16 cellular contexts compared by ENCODE assay signal in genomic region chr19:35088514-35088913, GRCh38. TPM values are rescaled to one million over a fixed set of nuclear protein-coding genes. Genes with fewer than 3 reads are reported as not detected.
DNase-seq lines count a peak whose midpoint lies in the region; ATAC-seq, FAIRE-seq and TF ChIP-seq lines count a peak whose summit lies in the region.
"Had no signal": no experiment of that assay in that cellular context is flagged by ENCODE, and none has a peak within 500 bp of the region (broad histone marks: within the 10 kb centered on the region; RNA-seq: fewer than 3 reads in every experiment).

No MANE protein-coding gene starts in this region.

- no peak overlapping the region for H2AFZ ChIP-seq in K562 (ENCODE audit: low read depth, low read length)

- peaks cover 0 to 4% of the 10 kb centered on the region in 2 experiments; a peak in 1 of 5 replicates for H3K27me3 ChIP-seq in K562 (ENCODE audit: control insufficient read depth in 2 of 2, insufficient read depth in 2 of 2, low read length in 2 of 2)
- peaks cover 10% of the 10 kb centered on the region for H3K27me3 ChIP-seq in kidney epithelial cell (ENCODE audit: control insufficient read depth, insufficient read depth, low read length)

- H3K4me1 ChIP-seq in K562 (replicated peaks in 1 of 2; ENCODE audit: control insufficient read depth in 2 of 2, insufficient read depth in 2 of 2, low read length in 2 of 2): peaks cover 9 to 35% of the 10 kb centered on the region in 2 experiments; a peak in 4 of 5 replicates

- no peak for TF ChIP-seq RAD21 in K562 (CRISPR knock-in tag; conservative IDR thresholded peaks at IDR 0.05 in 1 of 2, IDR thresholded peaks at IDR 0.05 in 1 of 2)

- no peak for TF ChIP-seq CTCF in AG09309 (IDR thresholded peaks at IDR 0.05; ENCODE audit: control insufficient read depth, insufficient read depth, low read depth, low read length, missing control alignments)
- TF ChIP-seq CTCF in K562 (IDR thresholded peaks at IDR 0.05 in 2 of 3, conservative IDR thresholded peaks at IDR 0.05 in 1 of 3; ENCODE audit: insufficient read depth in 2 of 3, low read depth in 1 of 3, low read length in 3 of 3): no peak
- no peak for TF ChIP-seq CTCF in kidney epithelial cell (IDR thresholded peaks at IDR 0.05; ENCODE audit: insufficient read depth, low read length, poor library complexity, severe bottlenecking)
- no peak for TF ChIP-seq CTCF in GM20000 (IDR thresholded peaks at IDR 0.05; ENCODE audit: extremely low read depth, missing control alignments)

- in situ Hi-C loops in K562 (cut with MboI): no loop called here

- no peak overlapping the region for H3K27ac ChIP-seq in K562 (ENCODE audit: extremely low read depth, low read depth, low read length)
- H3K27ac ChIP-seq: skin epidermis had no signal

- peak overlapping the region in 1 of 2 experiments; percentile 73; a peak in 2 of 4 replicates for H3K9ac ChIP-seq in K562 (ENCODE audit: insufficient read depth in 1 of 2, low read depth in 2 of 2, low read length in 2 of 2)

- CTCF ChIA-PET in K562 (lab: Yijun Ruan, JAX; ENCODE audit: low intra/inter-chr PET ratio): interaction anchor here (1.0 kb wide), 1 partner anchor 22 kb away, joined by 3 read pairs; no protein-coding TSS in a partner anchor

- no peaks in the 10 kb centered on the region for H3K9me3 ChIP-seq in K562 (replicated peaks; ENCODE audit: control insufficient read depth, insufficient read depth, low read depth, low read length)

- 34% methylated on average over 4 of the region's 4 CpGs for WGBS in K562 (ENCODE audit: insufficient coverage, low coverage, missing lambda C conversion rate)

- H3K4me3 ChIP-seq in AG09309 (ENCODE audit: control insufficient read depth, low read depth, low read length) (no peak overlapping the region), K562 (no peak overlapping the region), kidney epithelial cell (ENCODE audit: low read depth, low read length) (no peak overlapping the region)
- H3K4me3 ChIP-seq: skin epidermis had no signal

- peaks cover 1% of the 10 kb centered on the region for H3K27me3 Mint-ChIP-seq in IgD-negative memory B cell
- H3K27me3 Mint-ChIP-seq: memory B cell had no signal

- H3K36me3 ChIP-seq in K562 (ENCODE audit: control insufficient read depth, insufficient read depth, low read length): no peaks in the 10 kb centered on the region
- no peaks in the 10 kb centered on the region for H3K36me3 ChIP-seq in kidney epithelial cell (ENCODE audit: control insufficient read depth, insufficient read depth, low read length)

- H3K79me2 ChIP-seq in K562 (ENCODE audit: control insufficient read depth, insufficient read depth, low read length): no peaks in the 10 kb centered on the region

- FAIRE-seq in K562 (lab: Jason Lieb, UNC) (no peak), frontal cortex (lab: Jason Lieb, UNC) (no peak)
- FAIRE-seq: TTC549 had no signal

- POLR2A ChIA-PET in K562 (lab: Yijun Ruan, JAX): no interaction called here

- H3K27ac Mint-ChIP-seq in IgD-negative memory B cell: peak overlapping the region in 2 of 3 donors; percentile 18 to 73
- H3K27ac Mint-ChIP-seq: memory B cell; stimulated activated effector memory CD8-positive, alpha-beta T cell treated with anti-CD3 and anti-CD28 coated beads, Interleukin-12 subunit alpha, Interleukin-12 subunit beta, amount 100 ng/mL, for 72 hours had no signal

- TF ChIP-seq POLR2A in K562 (conservative IDR thresholded peaks at IDR 0.05): no peak

- H3K9me1 ChIP-seq in K562 (ENCODE audit: control insufficient read depth, insufficient read depth, low read length): no peaks in the 10 kb centered on the region

- ATAC-seq in K562: no peak
- no peak for ATAC-seq in GM21515 (IDR thresholded peaks at IDR 0.05; ENCODE audit: unreplicated experiment)
- ATAC-seq: stimulated activated effector memory CD8-positive, alpha-beta T cell treated with anti-CD3 and anti-CD28 coated beads, Interleukin-12 subunit alpha, Interleukin-12 subunit beta, amount 100 ng/mL, for 72 hours had no signal

- intact Hi-C loops in K562 (cut with micrococcal nuclease): no loop called here

- peaks cover 1% of the 10 kb centered on the region for H3K36me3 Mint-ChIP-seq in IgD-negative memory B cell
- H3K36me3 Mint-ChIP-seq: CD4-positive, alpha-beta memory T cell; memory B cell; stimulated activated effector memory CD8-positive, alpha-beta T cell treated with anti-CD3 and anti-CD28 coated beads, Interleukin-12 subunit alpha, Interleukin-12 subunit beta, amount 100 ng/mL, for 72 hours had no signal

- TF ChIP-seq EP300 in K562 (IDR thresholded peaks at IDR 0.05; ENCODE audit: low read length): no peak

- BruUV-seq in K562 (replicated peaks; lab: Mats Ljungman, UMichigan): no TSS peak

- no peak overlapping the region for H3K4me2 ChIP-seq in K562 (ENCODE audit: insufficient read depth, low read length)

- H3K9me3 Mint-ChIP-seq in IgD-negative memory B cell: no peaks in the 10 kb centered on the region
- H3K9me3 Mint-ChIP-seq: CD4-positive, alpha-beta memory T cell; memory B cell; stimulated activated effector memory CD8-positive, alpha-beta T cell treated with anti-CD3 and anti-CD28 coated beads, Interleukin-12 subunit alpha, Interleukin-12 subunit beta, amount 100 ng/mL, for 72 hours had no signal

- peak overlapping the region in 1 of 4 donors; percentile 52 for H3K4me3 Mint-ChIP-seq in IgD-negative memory B cell
- H3K4me3 Mint-ChIP-seq: CD4-positive, alpha-beta memory T cell; memory B cell; stimulated activated effector memory CD8-positive, alpha-beta T cell treated with anti-CD3 and anti-CD28 coated beads, Interleukin-12 subunit alpha, Interleukin-12 subunit beta, amount 100 ng/mL, for 72 hours had no signal

- H4K20me1 ChIP-seq in K562 (replicated peaks; ENCODE audit: control insufficient read depth, insufficient read depth, low read length): no peaks in the 10 kb centered on the region

- peaks cover 32 to 42% (median 34%) of the 10 kb centered on the region in 3 donors for H3K4me1 Mint-ChIP-seq in IgD-negative memory B cell

- DNase-seq in AG09309 (ENCODE audit: low read depth): peak; percentile 66
- no peak for DNase-seq in K562 (ENCODE audit: extremely low read depth in 1 of 4, low spot score in 3 of 4)
- peak; percentile 56 for DNase-seq in kidney epithelial cell (ENCODE audit: low read depth)
- DNase-seq in activated naive CD4-positive, alpha-beta T cell treated with Interleukin-2 at 50 U/mL for 16 hours: no peak
- no peak for DNase-seq in frontal cortex (ENCODE audit: low spot score in 2 of 2)
- DNase-seq in GM20000 (ENCODE audit: low spot score): no peak
- DNase-seq: activated gamma-delta T cell treated with Interleukin-2 at 50 U/mL for 16 hours; CD4-positive, alpha-beta memory T cell; NCI-H510A had no signal

RNA-seq across cellular contexts. Expression of gene FXYD3, which starts 27.1 kb away (rescaled TPM):
- polyA plus RNA-seq in IgD-negative memory B cell: not detected
- total RNA-seq in K562 (2011; cell fraction: chromatin; rRNA removed; ENCODE audit: low replicate concordance): not detected in 2 replicates
- not detected in 2 replicates for total RNA-seq in K562 (2011; cell fraction: nucleolus; rRNA removed)
- not detected in 2 replicates for total RNA-seq in K562 (2011; cell fraction: nucleoplasm; rRNA removed)
- total RNA-seq in K562 (2014; rRNA removed): not detected in 2 replicates
- total RNA-seq in K562 (2014; rRNA removed; fragmentation: Illumina TruSeq; extraction: Trizol): not detected in 2 replicates
- total RNA-seq in K562 (2015; rRNA removed; fragmentation: Illumina TruSeq; extraction: Trizol): not detected in 2 replicates
- total RNA-seq in K562 (2021): 0.24 and 0.60 TPM in 2 replicates
- not detected in 2 replicates for polyA plus RNA-seq in K562 (2011; rRNA removed)
- polyA plus RNA-seq in K562 (2011; cell fraction: cytosol; rRNA removed): not detected in 2 replicates
- polyA plus RNA-seq in K562 (2011; cell fraction: nucleus; rRNA removed): not detected in 2 replicates
- polyA plus RNA-seq in K562 (2012): 0.16 TPM in 1 of 2 replicates, not detected in the other
- not detected in 2 replicates for polyA plus RNA-seq in K562 (2014; fragmentation: Illumina TruSeq; extraction: Trizol)
- polyA plus RNA-seq in K562 (2014; fragmentation: Nextera tagmentation; extraction: Ambion mirVana): not detected
- polyA plus RNA-seq in K562 (2014; rRNA removed): not detected in 2 replicates
- not detected in 2 replicates for polyA minus RNA-seq in K562 (2011; rRNA and poly(A)+ RNA removed)
- not detected in 2 replicates for polyA minus RNA-seq in K562 (2011; cell fraction: cytosol; rRNA and poly(A)+ RNA removed)
- not detected in 2 replicates for polyA minus RNA-seq in K562 (2011; cell fraction: nucleus; rRNA and poly(A)+ RNA removed)
- 0.50 and 0.89 TPM in 2 replicates for total RNA-seq in kidney epithelial cell
- not detected for total RNA-seq in frontal cortex
- total RNA-seq: CD4-positive, alpha-beta memory T cell had no signal
- polyA plus RNA-seq: CD4-positive, alpha-beta memory T cell had no signal

RNA-seq across cellular contexts. Expression of gene LGI4, which starts 46.3 kb away (rescaled TPM):
- polyA plus RNA-seq in IgD-negative memory B cell (not detected), K562 (2011; rRNA removed) (0.29 and 0.73 TPM in 2 replicates), K562 (2014; fragmentation: Illumina TruSeq; extraction: Trizol) (0.30 and 0.33 TPM in 2 replicates), K562 (2014; fragmentation: Nextera tagmentation; extraction: Ambion mirVana) (not detected), K562 (2014; rRNA removed) (0.21 and 1.1 TPM in 2 replicates)
- 1.9 TPM in 2 replicates for total RNA-seq in K562 (2011; cell fraction: chromatin; rRNA removed; ENCODE audit: low replicate concordance)
- total RNA-seq in K562 (2011; cell fraction: nucleolus; rRNA removed): 0.67 and 0.92 TPM in 2 replicates
- total RNA-seq in K562 (2011; cell fraction: nucleoplasm; rRNA removed): 0.88 and 0.92 TPM in 2 replicates
- total RNA-seq in K562 (2014; rRNA removed) (0.14 TPM in 1 of 2 replicates, not detected in the other), K562 (2014; rRNA removed; fragmentation: Illumina TruSeq; extraction: Trizol) (not detected in 2 replicates), K562 (2015; rRNA removed; fragmentation: Illumina TruSeq; extraction: Trizol) (not detected in 2 replicates), K562 (2021) (0.24 TPM in 1 of 2 replicates, not detected in the other), kidney epithelial cell (not detected in 2 replicates), frontal cortex (9.0 TPM)
- 0.16 and 0.37 TPM in 2 replicates for polyA plus RNA-seq in K562 (2011; cell fraction: cytosol; rRNA removed)
- polyA plus RNA-seq in K562 (2011; cell fraction: nucleus; rRNA removed): 3.1 and 4.6 TPM in 2 replicates
- polyA plus RNA-seq in K562 (2012): 0.35 and 1.6 TPM in 2 replicates
- not detected in 2 replicates for polyA minus RNA-seq in K562 (2011; rRNA and poly(A)+ RNA removed)
- not detected in 2 replicates for polyA minus RNA-seq in K562 (2011; cell fraction: cytosol; rRNA and poly(A)+ RNA removed)
- 0.54 TPM in 1 of 2 replicates, not detected in the other for polyA minus RNA-seq in K562 (2011; cell fraction: nucleus; rRNA and poly(A)+ RNA removed)
- total RNA-seq: HT-29 had no signal
- polyA plus RNA-seq: CD4-positive, alpha-beta memory T cell had no signal

RNA-seq across cellular contexts. Expression of gene HPN, which starts 47.0 kb away (rescaled TPM):
- polyA plus RNA-seq in IgD-negative memory B cell (not detected), K562 (2011; rRNA removed) (0.10 and 0.11 TPM in 2 replicates), K562 (2014; fragmentation: Illumina TruSeq; extraction: Trizol) (not detected in 2 replicates), K562 (2014; fragmentation: Nextera tagmentation; extraction: Ambion mirVana) (not detected), K562 (2014; rRNA removed) (not detected in 2 replicates)
- total RNA-seq in K562 (2011; cell fraction: chromatin; rRNA removed; ENCODE audit: low replicate concordance): 0.30 and 0.74 TPM in 2 replicates
- 0.26 and 0.67 TPM in 2 replicates for total RNA-seq in K562 (2011; cell fraction: nucleolus; rRNA removed)
- total RNA-seq in K562 (2011; cell fraction: nucleoplasm; rRNA removed): 0.59 and 0.99 TPM in 2 replicates
- total RNA-seq in K562 (2014; rRNA removed) (not detected in 2 replicates), K562 (2014; rRNA removed; fragmentation: Illumina TruSeq; extraction: Trizol) (not detected in 2 replicates), K562 (2015; rRNA removed; fragmentation: Illumina TruSeq; extraction: Trizol) (0.15 TPM in 1 of 2 replicates, not detected in the other), K562 (2021) (0.20 and 0.36 TPM in 2 replicates), kidney epithelial cell (1.6 and 2.3 TPM in 2 replicates), frontal cortex (not detected)
- polyA plus RNA-seq in K562 (2011; cell fraction: cytosol; rRNA removed): 0.09 and 0.12 TPM in 2 replicates
- 0.63 and 1.3 TPM in 2 replicates for polyA plus RNA-seq in K562 (2011; cell fraction: nucleus; rRNA removed)
- 0.10 and 1.7 TPM in 2 replicates for polyA plus RNA-seq in K562 (2012)
- polyA minus RNA-seq in K562 (2011; rRNA and poly(A)+ RNA removed): not detected in 2 replicates
- polyA minus RNA-seq in K562 (2011; cell fraction: cytosol; rRNA and poly(A)+ RNA removed): not detected in 2 replicates
- 0.27 and 0.56 TPM in 2 replicates for polyA minus RNA-seq in K562 (2011; cell fraction: nucleus; rRNA and poly(A)+ RNA removed)

RNA-seq across cellular contexts. Expression of gene FXYD1, which starts 50.1 kb away (rescaled TPM):
- polyA plus RNA-seq in IgD-negative memory B cell: 7.1 TPM
- total RNA-seq in K562 (2011; cell fraction: chromatin; rRNA removed; ENCODE audit: low replicate concordance): 0.67 TPM in 1 of 2 replicates, not detected in the other
- total RNA-seq in K562 (2011; cell fraction: nucleolus; rRNA removed): 0.50 TPM in 1 of 2 replicates, not detected in the other
- not detected in 2 replicates for total RNA-seq in K562 (2011; cell fraction: nucleoplasm; rRNA removed)
- total RNA-seq in K562 (2014; rRNA removed): 2.3 and 2.4 TPM in 2 replicates
- not detected in 2 replicates for total RNA-seq in K562 (2014; rRNA removed; fragmentation: Illumina TruSeq; extraction: Trizol)
- 0.60 and 1.3 TPM in 2 replicates for total RNA-seq in K562 (2015; rRNA removed; fragmentation: Illumina TruSeq; extraction: Trizol)
- total RNA-seq in K562 (2021): 1.7 and 2.7 TPM in 2 replicates
- polyA plus RNA-seq in K562 (2011; rRNA removed): 0.40 and 0.66 TPM in 2 replicates
- 0.16 TPM in 1 of 2 replicates, not detected in the other for polyA plus RNA-seq in K562 (2011; cell fraction: cytosol; rRNA removed)
- polyA plus RNA-seq in K562 (2011; cell fraction: nucleus; rRNA removed): 0.49 and 2.1 TPM in 2 replicates
- polyA plus RNA-seq in K562 (2012): 2.1 and 4.4 TPM in 2 replicates
- 0.71 and 2.1 TPM in 2 replicates for polyA plus RNA-seq in K562 (2014; fragmentation: Illumina TruSeq; extraction: Trizol)
- polyA plus RNA-seq in K562 (2014; fragmentation: Nextera tagmentation; extraction: Ambion mirVana): not detected
- 2.4 and 3.2 TPM in 2 replicates for polyA plus RNA-seq in K562 (2014; rRNA removed)
- not detected in 2 replicates for polyA minus RNA-seq in K562 (2011; rRNA and poly(A)+ RNA removed)
- polyA minus RNA-seq in K562 (2011; cell fraction: cytosol; rRNA and poly(A)+ RNA removed): not detected in 2 replicates
- 0.67 TPM in 1 of 2 replicates, not detected in the other for polyA minus RNA-seq in K562 (2011; cell fraction: nucleus; rRNA and poly(A)+ RNA removed)
- not detected in 2 replicates for total RNA-seq in kidney epithelial cell
- total RNA-seq in frontal cortex: not detected
- total RNA-seq: HT-29 had no signal

RNA-seq across cellular contexts. Expression of gene FXYD7, which starts 54.5 kb away (rescaled TPM):
- polyA plus RNA-seq in IgD-negative memory B cell: 4.2 TPM
- total RNA-seq in K562 (2011; cell fraction: chromatin; rRNA removed; ENCODE audit: low replicate concordance): 0.39 and 0.76 TPM in 2 replicates
- not detected in 2 replicates for total RNA-seq in K562 (2011; cell fraction: nucleolus; rRNA removed)
- not detected in 2 replicates for total RNA-seq in K562 (2011; cell fraction: nucleoplasm; rRNA removed)
- total RNA-seq in K562 (2014; rRNA removed): not detected in 2 replicates
- not detected in 2 replicates for total RNA-seq in K562 (2014; rRNA removed; fragmentation: Illumina TruSeq; extraction: Trizol)
- total RNA-seq in K562 (2015; rRNA removed; fragmentation: Illumina TruSeq; extraction: Trizol): 0.26 and 0.36 TPM in 2 replicates
- total RNA-seq in K562 (2021): 0.27 and 0.80 TPM in 2 replicates
- 0.18 and 0.26 TPM in 2 replicates for polyA plus RNA-seq in K562 (2011; rRNA removed)
- 0.24 and 0.51 TPM in 2 replicates for polyA plus RNA-seq in K562 (2011; cell fraction: cytosol; rRNA removed)
- polyA plus RNA-seq in K562 (2011; cell fraction: nucleus; rRNA removed): 0.48 and 1.2 TPM in 2 replicates
- polyA plus RNA-seq in K562 (2012): 1.4 and 1.5 TPM in 2 replicates
- polyA plus RNA-seq in K562 (2014; fragmentation: Illumina TruSeq; extraction: Trizol): 0.28 TPM in 1 of 2 replicates, not detected in the other
- polyA plus RNA-seq in K562 (2014; fragmentation: Nextera tagmentation; extraction: Ambion mirVana): under 1 TPM; 0.10 to 0.13 TPM
- polyA plus RNA-seq in K562 (2014; rRNA removed): 0.32 and 0.46 TPM in 2 replicates
- polyA minus RNA-seq in K562 (2011; rRNA and poly(A)+ RNA removed): not detected in 2 replicates
- polyA minus RNA-seq in K562 (2011; cell fraction: cytosol; rRNA and poly(A)+ RNA removed): not detected in 2 replicates
- polyA minus RNA-seq in K562 (2011; cell fraction: nucleus; rRNA and poly(A)+ RNA removed): not detected in 2 replicates
- total RNA-seq in kidney epithelial cell: not detected in 2 replicates
- total RNA-seq in frontal cortex: 10.6 TPM
- total RNA-seq: HT-29 had no signal

Comparison
In these comparisons a context has a peak if more than half of its experiments do, and no peak if none do; other contexts are left out.
1. DNase-seq: peak in AG09309 (single experiment) and kidney epithelial cell (single experiment); none in K562 (0 of 4), activated naive CD4-positive, alpha-beta T cell treated with Interleukin-2 at 50 U/mL for 16 hours (single experiment), frontal cortex (0 of 2) and GM20000 (single experiment).